ENCODE assay signal across 6 cellular contexts in the genomic region with DNA sequence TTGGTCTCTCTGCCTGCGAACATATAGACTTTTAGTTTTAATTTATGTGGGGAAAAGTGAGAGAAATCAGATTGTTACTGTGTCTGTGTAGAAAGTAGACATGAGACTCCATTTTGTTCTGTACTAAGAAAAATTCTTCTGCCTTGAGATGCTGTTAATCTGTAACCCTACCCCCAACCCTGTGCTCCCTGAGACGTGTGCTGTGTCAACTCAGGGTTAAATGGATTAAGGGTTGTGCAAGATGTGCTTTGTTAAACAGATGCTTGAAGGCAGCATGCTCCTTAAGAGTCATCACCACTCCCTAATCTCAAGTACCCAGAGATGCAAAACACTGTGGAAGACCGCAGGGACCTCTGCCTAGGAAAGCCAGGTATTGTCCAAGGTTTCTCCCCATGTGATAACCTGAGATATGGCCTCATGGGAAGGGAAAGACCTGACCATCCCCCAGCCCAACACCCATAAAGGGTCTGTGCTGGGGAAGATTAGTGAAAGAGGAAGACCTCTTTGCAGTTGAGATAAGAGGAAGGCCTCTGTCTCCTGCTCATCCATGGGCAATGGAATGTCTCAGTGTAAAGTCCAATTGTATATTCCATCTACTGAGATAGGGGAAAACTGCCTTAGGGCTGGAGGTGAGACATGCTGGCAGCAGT.
DNase-seq lines count a peak whose midpoint lies in the region; ATAC-seq, FAIRE-seq and TF ChIP-seq lines count a peak whose summit lies in the region.
"Not testable (repeated sequence)": the region's sequence is repeated elsewhere in the genome, so short reads cannot be mapped to it uniquely, and the experiment has no call there.

No MANE protein-coding gene starts in this region.

- peak overlapping the region; percentile 9 for H3K27ac Mint-ChIP-seq in progenitor cell of endocrine pancreas

- 4% methylated on average over 3 of the region's 3 CpGs for WGBS in A549 (ENCODE audit: missing lambda C conversion rate)
- 47% methylated on average over 3 of the region's 3 CpGs for WGBS in hepatocyte (ENCODE audit: low lambda C conversion rate, missing lambda C conversion rate)

- H3K27ac ChIP-seq in A549 (peak overlapping the region; percentile 77 to 83), HUES48 (ENCODE audit: low read depth, low read length) (peak overlapping the region; percentile 35), WERI-Rb-1 (peak overlapping the region; percentile 37; the same call in 1 of the 2 replicates), hepatocyte (peak overlapping the region; percentile 57)

- H3K36me3 ChIP-seq in HUES48 (ENCODE audit: control insufficient read depth, insufficient read depth, low read length); WERI-Rb-1; hepatocyte (replicated peaks; ENCODE audit: insufficient read depth, low read depth): not testable (repeated sequence)

- not testable (repeated sequence) for H2AFZ ChIP-seq in hepatocyte

- H3K9me2 ChIP-seq in hepatocyte (replicated peaks; ENCODE audit: insufficient read depth): not testable (repeated sequence)

- not testable (repeated sequence) for TF ChIP-seq EP300 in A549 (IDR thresholded peaks at IDR 0.05)

- peak in 1 of 2 experiments; percentile 55 for DNase-seq in A549 (ENCODE audit: low read depth in 1 of 2, low spot score in 1 of 2)
- peak; percentile 20 for DNase-seq in SK-N-DZ (ENCODE audit: low spot score)
- DNase-seq in WERI-Rb-1: peak; percentile 36
- not testable (repeated sequence) for DNase-seq in hepatocyte (ENCODE audit: low spot score); progenitor cell of endocrine pancreas (ENCODE audit: low spot score, unreplicated experiment)

- H3K79me2 ChIP-seq in hepatocyte: not testable (repeated sequence)

- peak overlapping the region; percentile 50 for H3K4me2 ChIP-seq in A549
- H3K4me2 ChIP-seq in hepatocyte: not testable (repeated sequence)

- FAIRE-seq in A549 (lab: Jason Lieb, UNC): not testable (repeated sequence)

- not testable (repeated sequence) for H3K4me3 Mint-ChIP-seq in progenitor cell of endocrine pancreas (ENCODE audit: low read depth)

- not testable (repeated sequence) for H3K27me3 ChIP-seq in HUES48 (ENCODE audit: control insufficient read depth, insufficient read depth, low read length); WERI-Rb-1 (ENCODE audit: insufficient read depth, low read depth, severe bottlenecking); hepatocyte

- TF ChIP-seq RAD21 in A549 (conservative IDR thresholded peaks at IDR 0.05 in 1 of 2, IDR thresholded peaks at IDR 0.05 in 1 of 2): not testable (repeated sequence)

- peak in 1 of 2 experiments; percentile 52; a peak in 3 of 6 replicates for ATAC-seq in A549

- H3K27me3 Mint-ChIP-seq in progenitor cell of endocrine pancreas: not testable (repeated sequence)

- peaks cover 32% of the 10 kb centered on the region for H3K4me1 ChIP-seq in A549
- H3K4me1 ChIP-seq in HUES48 (ENCODE audit: control insufficient read depth, insufficient read depth, low read length); hepatocyte (ENCODE audit: insufficient read depth): not testable (repeated sequence)

- H3K9me3 ChIP-seq in A549; HUES48 (ENCODE audit: control insufficient read depth, insufficient read depth, low read length); WERI-Rb-1 (ENCODE audit: severe bottlenecking); hepatocyte (ENCODE audit: low read depth): not testable (repeated sequence)

- H3K9me3 Mint-ChIP-seq in progenitor cell of endocrine pancreas (ENCODE audit: low read depth): not testable (repeated sequence)

- POLR2A ChIA-PET in A549 (lab: Yijun Ruan, JAX): not testable (repeated sequence)

- H4K20me1 ChIP-seq in hepatocyte (ENCODE audit: insufficient read depth, poor library complexity, severe bottlenecking): not testable (repeated sequence)

- H3K4me3 ChIP-seq in A549; HUES48 (ENCODE audit: low read depth, low read length); WERI-Rb-1 (ENCODE audit: low read depth, low read length); hepatocyte: not testable (repeated sequence)

- not testable (repeated sequence) for H3K36me3 Mint-ChIP-seq in progenitor cell of endocrine pancreas (ENCODE audit: insufficient read depth)

- peaks cover 24% of the 10 kb centered on the region for H3K4me1 Mint-ChIP-seq in progenitor cell of endocrine pancreas (ENCODE audit: low read depth)

- not testable (repeated sequence) for TF ChIP-seq POLR2A in A549 (IDR thresholded peaks at IDR 0.05; ENCODE audit: low read length)

- CTCF ChIA-PET in A549 (lab: Yijun Ruan, JAX): not testable (repeated sequence)

- not testable (repeated sequence) for H3K9ac ChIP-seq in HUES48 (ENCODE audit: low read depth, low read length)

- TF ChIP-seq CTCF in A549 (IDR thresholded peaks at IDR 0.05); WERI-Rb-1 (IDR thresholded peaks at IDR 0.05; ENCODE audit: low read depth, low read length); hepatocyte (IDR thresholded peaks at IDR 0.05; ENCODE audit: poor library complexity); progenitor cell of endocrine pancreas (IDR thresholded peaks at IDR 0.05; ENCODE audit: unreplicated experiment): not testable (repeated sequence)

TF ChIP-seq in A549, 52 proteins besides CTCF, POLR2A, EP300 and RAD21:
- TF ChIP-seq CEBPB (IDR thresholded peaks at IDR 0.05): peak in 1 of 2 experiments; percentile 53; a peak in 2 of 4 replicates
